Comparison of ENCODE assay signal across 7 cellular contexts in genomic region chr16:67846320-67847063, GRCh38. TPM values are rescaled to one million over a fixed set of nuclear protein-coding genes. Genes with fewer than 3 reads are reported as not detected.
DNase-seq lines count a peak whose midpoint lies in the region; ATAC-seq, FAIRE-seq and TF ChIP-seq lines count a peak whose summit lies in the region.

Gene NUTF2 (plus strand): TSS chr16:67846933. CDS start chr16:67865131, 18,198 bp downstream.

- peaks cover 39% of the 10 kb centered on the region for H3K4me1 ChIP-seq in hepatocyte (ENCODE audit: insufficient read depth)

- H2AFZ ChIP-seq in hepatocyte = peak within 1 kb of the TSS; percentile 77

- no peaks in the 10 kb centered on the region for H3K9me2 ChIP-seq in hepatocyte (replicated peaks; ENCODE audit: insufficient read depth)

- H4K20me1 ChIP-seq in hepatocyte (ENCODE audit: insufficient read depth, poor library complexity, severe bottlenecking) = peaks cover 21% of the 10 kb centered on the region

- peak; percentile 87 for DNase-seq in GM18507 (ENCODE audit: extremely low spot score, insufficient read length, low read depth)
- peak; percentile 91 to 95 for DNase-seq in NCI-H2081 (lab: John Stamatoyannopoulos, UW)
- DNase-seq in T1000 (lab: John Stamatoyannopoulos, UW) = peak; percentile 86
- peak; percentile 98 for DNase-seq in astrocyte of the hippocampus (ENCODE audit: low read depth, low spot score)
- DNase-seq in hepatocyte (ENCODE audit: low spot score) = peak; percentile 97
- DNase-seq in retinal pigment epithelial cell (ENCODE audit: low read depth) = peak; percentile 70

- no peak for TF ChIP-seq CTCF in hepatocyte (IDR thresholded peaks at IDR 0.05; ENCODE audit: poor library complexity)
- no peak for TF ChIP-seq CTCF in retinal pigment epithelial cell (conservative IDR thresholded peaks at IDR 0.05; ENCODE audit: low read depth, low read length)

- H3K79me2 ChIP-seq in hepatocyte = peaks cover 79% of the 10 kb centered on the region

- no peaks in the 10 kb centered on the region for H3K9me3 ChIP-seq in hepatocyte (ENCODE audit: low read depth)

- ATAC-seq in HG02981 (IDR thresholded peaks at IDR 0.05; ENCODE audit: unreplicated experiment) = peak; percentile 55

- peak within 1 kb of the TSS; percentile 89 for H3K4me2 ChIP-seq in hepatocyte

- H3K27ac ChIP-seq in hepatocyte = peak within 1 kb of the TSS; percentile 99

- H3K4me3 ChIP-seq in hepatocyte = peak within 1 kb of the TSS; percentile 98
- H3K4me3 ChIP-seq in retinal pigment epithelial cell (ENCODE audit: low read length) = peak within 1 kb of the TSS; percentile 88

- FAIRE-seq in GM18507 (lab: Jason Lieb, UNC) = peak; percentile 83

- 1% methylated on average over 27 of the region's 57 CpGs for WGBS in hepatocyte (ENCODE audit: low lambda C conversion rate, missing lambda C conversion rate)

- no peaks in the 10 kb centered on the region for H3K27me3 ChIP-seq in hepatocyte

- H3K36me3 ChIP-seq in hepatocyte (replicated peaks; ENCODE audit: insufficient read depth, low read depth) = no peaks in the 10 kb centered on the region

RNA-seq across cellular contexts. Expression of gene NUTF2, which starts in this region (rescaled TPM):
- 100 and 102 TPM in 2 replicates for total RNA-seq in hepatocyte
- 197 and 216 TPM in 2 replicates for polyA plus RNA-seq in hepatocyte

Comparison
In these comparisons a context has a peak if more than half of its experiments do, and no peak if none do; other contexts are left out.
1. Peak in every context shown above with its lines: DNase-seq, ATAC-seq, H3K4me3 ChIP-seq and H3K27ac ChIP-seq.